ENCODE assay signal across 24 cellular contexts in the genomic region with DNA sequence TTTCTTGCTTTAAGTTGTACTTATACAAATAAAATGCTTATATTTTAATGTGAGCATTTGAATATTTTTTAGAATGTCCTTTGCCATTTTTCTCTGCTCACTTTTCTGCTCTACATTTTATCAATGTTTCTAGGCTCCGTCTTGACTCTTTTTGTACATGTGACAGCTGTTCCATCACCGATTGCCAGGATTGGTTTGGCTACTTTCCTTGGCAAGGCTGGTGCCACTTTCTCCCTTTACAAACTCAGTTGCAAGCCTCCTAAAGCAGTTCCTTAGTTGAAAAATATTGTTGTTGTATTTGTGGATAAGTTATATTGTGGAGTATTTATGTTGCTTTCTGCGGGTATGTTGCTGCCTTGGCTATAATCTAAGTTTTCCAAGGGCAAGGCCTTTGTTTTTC.
DNase-seq lines count a peak whose midpoint lies in the region; ATAC-seq and FAIRE-seq lines count a peak whose summit lies in the region.
"Had no signal": no experiment of that assay in that cellular context is flagged by ENCODE, and none has a peak within 500 bp of the region (broad histone marks: within the 10 kb centered on the region; RNA-seq: fewer than 3 reads in every experiment).

No MANE protein-coding gene starts in this region.

- peak; percentile 20 for FAIRE-seq in HTR-8/SVneo (lab: Jason Lieb, UNC)
- FAIRE-seq: GM18507 had no signal

- DNase-seq in NCI-H1694 treated with DMSO at 0.1 percent for 48 hours (lab: John Stamatoyannopoulos, UW) (peak; percentile 45), NCI-H1694 (lab: John Stamatoyannopoulos, UW) (no peak), HTR-8/SVneo (ENCODE audit: insufficient read length, low spot score) (no peak), cerebellum (ENCODE audit: low spot score) (peak; percentile 71), pons (ENCODE audit: low spot score) (peak; percentile 37), putamen (ENCODE audit: low spot score) (no peak), T-helper 17 cell (no peak)
- DNase-seq in stimulated activated naive CD4-positive, alpha-beta T cell (lab: John Stamatoyannopoulos, UW), result no peak
- DNase-seq: BE2C, Calu3, GOT3, HFFc6, MM.1S, NCI-H1048, NCI-H1417, NCI-H187, NCI-H2081 treated with DMSO at 0.1 percent for 48 hours, NCI-H510A, RPMI8226, SHP77 treated with DMSO at 0.1 percent for 48 hours had no signal

- no peaks in the 10 kb centered on the region for H3K9me3 ChIP-seq in T-helper 17 cell (ENCODE audit: control insufficient read depth, low read length, poor library complexity, severe bottlenecking)
- H3K9me3 ChIP-seq: BE2C, HAP-1 had no signal

- no peak overlapping the region for H3K27ac Mint-ChIP-seq in T-helper 17 cell
- H3K27ac Mint-ChIP-seq: CD14-positive monocyte, HFFc6, IgD-negative memory B cell had no signal

- no peak for ATAC-seq in T-helper 17 cell

- no peak overlapping the region for H3K4me3 Mint-ChIP-seq in T-helper 17 cell
- H3K4me3 Mint-ChIP-seq: CD14-positive monocyte, HFFc6, IgD-negative memory B cell had no signal

- no peaks in the 10 kb centered on the region for H3K4me1 Mint-ChIP-seq in T-helper 17 cell
- H3K4me1 Mint-ChIP-seq: CD14-positive monocyte, IgD-negative memory B cell had no signal

- H3K27me3 Mint-ChIP-seq in T-helper 17 cell, result peaks cover 44% of the 10 kb centered on the region
- H3K27me3 Mint-ChIP-seq: IgD-negative memory B cell had no signal

- H3K36me3 Mint-ChIP-seq in T-helper 17 cell (ENCODE audit: low read depth), result no peaks in the 10 kb centered on the region
- H3K36me3 Mint-ChIP-seq: CD14-positive monocyte, IgD-negative memory B cell had no signal

Comparison
In these comparisons a context has a peak if more than half of its experiments do, and no peak if none do; other contexts are left out.
1. DNase-seq: peak in NCI-H1694 treated with DMSO at 0.1 percent for 48 hours (single experiment), cerebellum (single experiment) and pons (single experiment); none in NCI-H1694 (single experiment), HTR-8/SVneo (single experiment), putamen (single experiment), stimulated activated naive CD4-positive, alpha-beta T cell (0 of 6) and T-helper 17 cell (0 of 3).